8 cellular contexts compared by ENCODE assay signal in genomic region chr17:77453613-77454559, GRCh38.
DNase-seq lines count a peak whose midpoint lies in the region; ATAC-seq and TF ChIP-seq lines count a peak whose summit lies in the region.

No MANE protein-coding gene starts in this region.

- TF ChIP-seq CTCF in GM12864 (IDR thresholded peaks at IDR 0.05; ENCODE audit: low read depth, low read length, missing control alignments) (no peak), OCI-LY3 (IDR thresholded peaks at IDR 0.05; ENCODE audit: low read depth, low read length) (no peak), colonic mucosa (IDR thresholded peaks at IDR 0.05) (no peak), osteoblast (IDR thresholded peaks at IDR 0.05; ENCODE audit: extremely low read depth, low read depth, low read length) (no peak)

- no peaks in the 10 kb centered on the region for H3K9me3 ChIP-seq in OCI-LY3 (ENCODE audit: insufficient read depth, low read length)
- H3K9me3 ChIP-seq in colonic mucosa = no peaks in the 10 kb centered on the region
- H3K9me3 ChIP-seq in osteoblast (ENCODE audit: low read depth, low read length) = no peaks in the 10 kb centered on the region

- no peak for DNase-seq in GM12864 (ENCODE audit: low read depth)
- peak; percentile 72 for DNase-seq in colonic mucosa
- DNase-seq in osteoblast (ENCODE audit: insufficient read length, low spot score, missing footprints) = peak; percentile 59
- no peak for DNase-seq in pons (ENCODE audit: low spot score)
- DNase-seq in NCI-H748 (lab: John Stamatoyannopoulos, UW; ENCODE audit: unreplicated experiment) = no peak
- DNase-seq in Ammon's horn (ENCODE audit: low spot score) = no peak

- intact Hi-C loops in colonic mucosa (cut with DNase I) = no loop called here

- ATAC-seq in HG03175 (IDR thresholded peaks at IDR 0.05; ENCODE audit: unreplicated experiment) = no peak

- H3K27me3 ChIP-seq in OCI-LY3 (ENCODE audit: low read depth, low read length) (no peaks in the 10 kb centered on the region), colonic mucosa (no peaks in the 10 kb centered on the region), osteoblast (ENCODE audit: insufficient read depth, low read length) (no peaks in the 10 kb centered on the region)

- H3K4me2 ChIP-seq in OCI-LY3 (ENCODE audit: low read length) = peak overlapping the region; percentile 53
- no peak overlapping the region for H3K4me2 ChIP-seq in osteoblast (ENCODE audit: insufficient read depth, low read length)

- peaks cover 16% of the 10 kb centered on the region for H3K4me1 ChIP-seq in OCI-LY3 (ENCODE audit: low read length)
- H3K4me1 ChIP-seq in colonic mucosa = peaks cover 22% of the 10 kb centered on the region
- peaks cover 63% of the 10 kb centered on the region for H3K4me1 ChIP-seq in osteoblast (ENCODE audit: insufficient read depth, low read length)

- H3K4me3 ChIP-seq in GM12864 (ENCODE audit: low read depth, low read length) (peak overlapping the region; percentile 57), OCI-LY3 (ENCODE audit: low read length) (peak overlapping the region; percentile 65), colonic mucosa (peak overlapping the region; percentile 54), osteoblast (ENCODE audit: insufficient read depth, low read length) (no peak overlapping the region)

- H3K79me2 ChIP-seq in OCI-LY3 (ENCODE audit: low read length) (peaks cover 17% of the 10 kb centered on the region), osteoblast (ENCODE audit: insufficient read depth, low read length) (peaks cover 100% of the 10 kb centered on the region)

- H2AFZ ChIP-seq in OCI-LY3 (ENCODE audit: low read depth, low read length) (no peak overlapping the region), osteoblast (ENCODE audit: low read length) (no peak overlapping the region)

- H3K27ac ChIP-seq in OCI-LY3 (ENCODE audit: low read length) (no peak overlapping the region), colonic mucosa (peak overlapping the region; percentile 88), osteoblast (ENCODE audit: low read depth, low read length) (peak overlapping the region; percentile 92)

- H3K9ac ChIP-seq in OCI-LY3 (ENCODE audit: low read length) (peak overlapping the region; percentile 19; the same call in 1 of the 2 replicates), colonic mucosa (ENCODE audit: low read depth in 2 of 2, low read length in 2 of 2) (peak overlapping the region; percentile 22 to 67)

- no peaks in the 10 kb centered on the region for H3K36me3 ChIP-seq in OCI-LY3 (replicated peaks; ENCODE audit: low read depth, low read length)
- H3K36me3 ChIP-seq in colonic mucosa = no peaks in the 10 kb centered on the region
- H3K36me3 ChIP-seq in osteoblast (ENCODE audit: insufficient read depth, low read length) = peaks cover 5% of the 10 kb centered on the region

- H4K20me1 ChIP-seq in OCI-LY3 (ENCODE audit: insufficient read depth, low read length) = peaks cover 3% of the 10 kb centered on the region; the same call in 1 of the 2 replicates
- H4K20me1 ChIP-seq in osteoblast (ENCODE audit: insufficient read depth, low read length) = peaks cover 91% of the 10 kb centered on the region

Comparison
In these comparisons a context has a peak if more than half of its experiments do, and no peak if none do; other contexts are left out.
1. DNase-seq: peak in colonic mucosa (single experiment) and osteoblast (single experiment); none in GM12864 (single experiment), pons (single experiment), NCI-H748 (single experiment) and Ammon's horn (single experiment).